ENCODE assay signal across 11 cellular contexts in genomic region chrX:50814701-50815476, GRCh38. TPM values are rescaled to one million over a fixed set of nuclear protein-coding genes. Genes with fewer than 3 reads are reported as not detected.
DNase-seq lines count a peak whose midpoint lies in the region; ATAC-seq and TF ChIP-seq lines count a peak whose summit lies in the region.
"Had no signal": no experiment of that assay in that cellular context is flagged by ENCODE, and none has a peak within 500 bp of the region (broad histone marks: within the 10 kb centered on the region; RNA-seq: fewer than 3 reads in every experiment).

No MANE protein-coding gene starts in this region.

- H3K56ac ChIP-seq in IMR-90 (ENCODE audit: extremely low read depth, insufficient read depth, low read length): no peak overlapping the region

- TF ChIP-seq POLR2A in IMR-90 (IDR thresholded peaks at IDR 0.05; ENCODE audit: low read depth, low read length) (no peak), body of pancreas (IDR thresholded peaks at IDR 0.05) (no peak)

- H3K23ac ChIP-seq in IMR-90 (ENCODE audit: low read depth, low read length): no peak overlapping the region

- H4K8ac ChIP-seq in IMR-90 (ENCODE audit: low read depth in 2 of 2, low read length in 2 of 2): peak overlapping the region; percentile 82 to 84; a peak in 2 of 4 replicates

- CTCF ChIA-PET in IMR-90 (lab: Yijun Ruan, JAX): no interaction called here

- H3K4me1 ChIP-seq in IMR-90 (ENCODE audit: control insufficient read depth, insufficient read depth, low read length) (no peaks in the 10 kb centered on the region), smooth muscle cell (ENCODE audit: low read depth) (no peaks in the 10 kb centered on the region), body of pancreas (peaks cover 9% of the 10 kb centered on the region)
- H3K4me1 ChIP-seq in effector memory CD4-positive, alpha-beta T cell (ENCODE audit: control insufficient read depth, insufficient read depth, low read length, poor library complexity, severe bottlenecking): peaks cover 2% of the 10 kb centered on the region
- H3K4me1 ChIP-seq: gastrocnemius medialis had no signal

- peak overlapping the region; percentile 19; the same call in 1 of the 2 replicates for H4K91ac ChIP-seq in IMR-90 (ENCODE audit: insufficient read depth, low read depth, low read length)

- peak overlapping the region; percentile 83 for H4K5ac ChIP-seq in IMR-90 (ENCODE audit: low read depth, low read length)

- H2BK5ac ChIP-seq in IMR-90 (ENCODE audit: low read depth, low read length, poor library complexity, severe bottlenecking): peak overlapping the region; percentile 43

- H2AFZ ChIP-seq in IMR-90 (replicated peaks; ENCODE audit: low read length, poor library complexity): peak overlapping the region; percentile 75
- H2AFZ ChIP-seq in smooth muscle cell (ENCODE audit: low read depth): peak overlapping the region; percentile 55

- H3K4me2 ChIP-seq in IMR-90 (ENCODE audit: low read depth, low read length): peak overlapping the region; percentile 90
- H3K4me2 ChIP-seq in smooth muscle cell: peak overlapping the region; percentile 89
- H3K4me2 ChIP-seq: KMS-11 had no signal

- peaks cover 4% of the 10 kb centered on the region for H3F3A ChIP-seq in smooth muscle cell (ENCODE audit: low read depth)

- H3K79me2 ChIP-seq in smooth muscle cell (ENCODE audit: low read depth): peaks cover 18% of the 10 kb centered on the region

- H3K27ac ChIP-seq in IMR-90 (ENCODE audit: insufficient read depth, low read length): peak overlapping the region; percentile 56; the same call in 1 of the 2 replicates
- H3K27ac ChIP-seq in dorsolateral prefrontal cortex: peak overlapping the region in 58 of 59 donors; percentile 24 to 96 (median 88)
- peak overlapping the region; percentile 83 for H3K27ac ChIP-seq in smooth muscle cell (ENCODE audit: low read depth)
- no peak overlapping the region for H3K27ac ChIP-seq in effector memory CD4-positive, alpha-beta T cell (ENCODE audit: insufficient read depth, low read length, poor library complexity, severe bottlenecking)
- no peak overlapping the region for H3K27ac ChIP-seq in body of pancreas
- H3K27ac ChIP-seq: KMS-11 had no signal

- H4K20me1 ChIP-seq in IMR-90 (ENCODE audit: insufficient read depth, low read length): no peaks in the 10 kb centered on the region
- H4K20me1 ChIP-seq in smooth muscle cell (ENCODE audit: low read depth): no peaks in the 10 kb centered on the region

- H2AK5ac ChIP-seq in IMR-90 (ENCODE audit: low read depth, low read length): no peak overlapping the region

- H3K9ac ChIP-seq in IMR-90 (ENCODE audit: low read depth, low read length) (0 out of 2 replicates have a peak overlapping the region, but pooled peaks have one; percentile 73), smooth muscle cell (ENCODE audit: low read depth) (peak overlapping the region; percentile 71)
- H3K9ac ChIP-seq: KMS-11 had no signal

- peak overlapping the region; percentile 17 for H3K4ac ChIP-seq in IMR-90 (ENCODE audit: low read depth, low read length)

- no peaks in the 10 kb centered on the region for H3K9me1 ChIP-seq in IMR-90 (ENCODE audit: insufficient read depth, low read length)

- POLR2A ChIA-PET in IMR-90 (lab: Charles Lee; ENCODE audit: unreplicated experiment): no interaction called here

- no peaks in the 10 kb centered on the region for H3K27me3 ChIP-seq in IMR-90 (ENCODE audit: control insufficient read depth, insufficient read depth, low read length)
- H3K27me3 ChIP-seq in dorsolateral prefrontal cortex: peaks cover 0 to 62% (median 13%) of the 10 kb centered on the region in 45 donors
- H3K27me3 ChIP-seq in smooth muscle cell (ENCODE audit: low read depth): no peaks in the 10 kb centered on the region
- H3K27me3 ChIP-seq in effector memory CD4-positive, alpha-beta T cell (replicated peaks; ENCODE audit: control insufficient read depth, insufficient read depth, low read length, poor library complexity, severe bottlenecking): peaks cover 15% of the 10 kb centered on the region
- no peaks in the 10 kb centered on the region for H3K27me3 ChIP-seq in body of pancreas

- H3K18ac ChIP-seq in IMR-90 (ENCODE audit: low read depth, low read length): 0 out of 2 replicates have a peak overlapping the region, but pooled peaks have one; percentile 61

- TF ChIP-seq CTCF in IMR-90 (conservative IDR thresholded peaks at IDR 0.05; ENCODE audit: low read depth, low read length) (no peak), dorsolateral prefrontal cortex (IDR thresholded peaks at IDR 0.05 in 54 of 56, conservative IDR thresholded peaks at IDR 0.05 in 2 of 56; ENCODE audit: low read depth in 1 of 56, partially characterized antibody in 56 of 56) (no peak), smooth muscle cell (IDR thresholded peaks at IDR 0.05; ENCODE audit: borderline replicate concordance, insufficient read depth, poor library complexity, severe bottlenecking) (no peak), body of pancreas (IDR thresholded peaks at IDR 0.05) (no peak)

- H3K9me3 ChIP-seq in IMR-90 (ENCODE audit: control insufficient read depth, insufficient read depth, low read length) (no peaks in the 10 kb centered on the region), smooth muscle cell (replicated peaks; ENCODE audit: low read depth) (no peaks in the 10 kb centered on the region), body of pancreas (no peaks in the 10 kb centered on the region)
- H3K9me3 ChIP-seq in effector memory CD4-positive, alpha-beta T cell (ENCODE audit: control insufficient read depth, low read length): no peaks in the 10 kb centered on the region
- H3K9me3 ChIP-seq: gastrocnemius medialis had no signal

- peak overlapping the region; percentile 50 for H3K4me3 ChIP-seq in IMR-90 (ENCODE audit: insufficient read depth, low read depth, low read length)
- peak overlapping the region in 47 of 59 donors; percentile 42 to 76 (median 60) for H3K4me3 ChIP-seq in dorsolateral prefrontal cortex
- H3K4me3 ChIP-seq in smooth muscle cell: peak overlapping the region; percentile 63
- H3K4me3 ChIP-seq in effector memory CD4-positive, alpha-beta T cell (ENCODE audit: insufficient read depth, low read depth, low read length, poor library complexity, severe bottlenecking): no peak overlapping the region
- H3K4me3 ChIP-seq in body of pancreas: no peak overlapping the region

- H2BK120ac ChIP-seq in IMR-90 (ENCODE audit: low read depth, low read length): no peak overlapping the region

- 50% methylated on average over 6 of the region's 15 CpGs; no CpG with 5 or more reads in 1 of the 2 experiments for WGBS in IMR-90 (ENCODE audit: extremely low coverage in 2 of 2, insufficient read length in 1 of 2), 2 experiments
- 57% methylated on average over 15 of the region's 15 CpGs for WGBS in smooth muscle cell (ENCODE audit: low lambda C conversion rate)
- 74 to 86% methylated on average over 12 to 14 of the region's 15 CpGs for WGBS in body of pancreas, 2 donors

- ATAC-seq in IMR-90 (ENCODE audit: low read depth) (no peak), left colon (peak; percentile 49), HG02852 (IDR thresholded peaks at IDR 0.05; ENCODE audit: unreplicated experiment) (no peak), body of pancreas (no peak)
- ATAC-seq: gastrocnemius medialis, Panc1 had no signal

- intact Hi-C loops in IMR-90 (cut with micrococcal nuclease) (loop anchor here (5.0 kb wide), 2 partner anchors 87 to 118 kb away; no protein-coding TSS in a partner anchor), dorsolateral prefrontal cortex (cut with DNase I) (loop anchor here (1.0 to 5.0 kb wide), 3 partner anchors 48 to 88 kb away; no protein-coding TSS in a partner anchor), left colon (cut with DNase I, micrococcal nuclease) (no loop called here), body of pancreas (cut with DNase I) (no loop called here)

- H3K14ac ChIP-seq in IMR-90 (replicated peaks; ENCODE audit: low read depth, low read length): 0 out of 2 replicates have a peak overlapping the region, but pooled peaks have one; percentile 3

- in situ Hi-C loops in IMR-90 (cut with MboI; ENCODE audit: low sequenced_read_pairs): no loop called here

- no peak overlapping the region for H2BK20ac ChIP-seq in IMR-90 (ENCODE audit: low read depth, low read length)

- TF ChIP-seq RAD21 in IMR-90 (IDR thresholded peaks at IDR 0.05; ENCODE audit: low read length): no peak

- DNase-seq in IMR-90 (peak; percentile 31), dorsolateral prefrontal cortex (peak; percentile 13 to 88 (median 74)), left colon (peak in 1 of 2 donors; percentile 23), smooth muscle cell (lab: John Stamatoyannopoulos, UW; ENCODE audit: unreplicated experiment) (no peak), SW 1271 (lab: John Stamatoyannopoulos, UW) (no peak), body of pancreas (no peak)
- DNase-seq in effector memory CD4-positive, alpha-beta T cell: no peak
- DNase-seq: gastrocnemius medialis had no signal

- H3K36me3 ChIP-seq in IMR-90 (ENCODE audit: control insufficient read depth, insufficient read depth, low read length) (no peaks in the 10 kb centered on the region), smooth muscle cell (ENCODE audit: low read depth) (no peaks in the 10 kb centered on the region), body of pancreas (replicated peaks in 1 of 2; ENCODE audit: insufficient read depth in 1 of 2, low read depth in 2 of 2) (no peaks in the 10 kb centered on the region)
- H3K36me3 ChIP-seq in effector memory CD4-positive, alpha-beta T cell (ENCODE audit: control insufficient read depth, insufficient read depth, low read length): no peaks in the 10 kb centered on the region
- H3K36me3 ChIP-seq: gastrocnemius medialis had no signal

- no peaks in the 10 kb centered on the region for H3K79me1 ChIP-seq in IMR-90 (ENCODE audit: low read depth in 1 of 2, low read length in 2 of 2)

- no TSS peak for BruUV-seq in IMR-90 (replicated peaks; lab: Mats Ljungman, UMichigan)

- H2BK15ac ChIP-seq in IMR-90 (ENCODE audit: low read depth, low read length): peak overlapping the region; percentile 11; the same call in 1 of the 3 replicates

- H2AK9ac ChIP-seq in IMR-90 (replicated peaks; ENCODE audit: low read depth, low read length, poor library complexity): no peak overlapping the region

- dilution Hi-C loops in IMR-90 (cut with HindIII; ENCODE audit: low sequenced_read_pairs, unreplicated experiment): no loop called here

TF ChIP-seq in IMR-90, 13 proteins besides CTCF, POLR2A, EP300 and RAD21 (continues in another document):
- TF ChIP-seq RFX5 (IDR thresholded peaks at IDR 0.05; ENCODE audit: low read depth, low read length) (no peak), FOS (IDR thresholded peaks at IDR 0.05; ENCODE audit: low read depth, low read length) (no peak), MAZ (IDR thresholded peaks at IDR 0.05; ENCODE audit: borderline replicate concordance, low read depth, low read length) (no peak), MAFK (IDR thresholded peaks at IDR 0.05; ENCODE audit: low read depth, low read length) (no peak)

RNA-seq across cellular contexts. Expression of gene SHROOM4, which starts 0.9 kb away (rescaled TPM):
- total RNA-seq in IMR-90 (2012; rRNA removed) (2.2 TPM in 2 replicates), dorsolateral prefrontal cortex (10 to 100 TPM in 99 of 120 experiments, 1 to 10 TPM in 21; 5.9 to 70.2 (median 17.2) TPM), left colon (1 to 10 TPM; 3.2 to 3.8 TPM), smooth muscle cell (7.9 and 9.1 TPM in 2 replicates), body of pancreas (1 to 10 TPM; 1.6 to 2.6 TPM)
- polyA plus RNA-seq in IMR-90 (2012; rRNA removed) (1.0 and 1.3 TPM in 2 replicates), smooth muscle cell (1.1 and 1.8 TPM in 2 replicates)
- polyA plus RNA-seq in IMR-90 (2012; cell fraction: cytosol; rRNA removed): 0.34 and 0.42 TPM in 2 replicates
- 1.1 and 2.3 TPM in 2 replicates for polyA plus RNA-seq in IMR-90 (2012; cell fraction: nucleus; rRNA removed; ENCODE audit: low replicate concordance)

Comparison
In these comparisons a context has a peak if more than half of its experiments do, and no peak if none do; other contexts are left out.
1. DNase-seq: peak in IMR-90 (single experiment) and dorsolateral prefrontal cortex (10 of 10); none in smooth muscle cell (single experiment), effector memory CD4-positive, alpha-beta T cell (0 of 3), SW 1271 (0 of 2) and body of pancreas (0 of 4).
2. H3K27ac ChIP-seq: peak in IMR-90 (single experiment), dorsolateral prefrontal cortex (58 of 59) and smooth muscle cell (single experiment); none in effector memory CD4-positive, alpha-beta T cell (single experiment) and body of pancreas (0 of 4).
3. H3K4me3 ChIP-seq: peak in IMR-90 (single experiment), dorsolateral prefrontal cortex (47 of 59) and smooth muscle cell (single experiment); none in effector memory CD4-positive, alpha-beta T cell (single experiment) and body of pancreas (0 of 2).
4. intact Hi-C loops: an anchor here in IMR-90 (5.0 kb wide) and dorsolateral prefrontal cortex (1.0 to 5.0 kb wide); none called in left colon and body of pancreas.